Comparison of ENCODE assay signal across 8 cellular contexts in the genomic region with DNA sequence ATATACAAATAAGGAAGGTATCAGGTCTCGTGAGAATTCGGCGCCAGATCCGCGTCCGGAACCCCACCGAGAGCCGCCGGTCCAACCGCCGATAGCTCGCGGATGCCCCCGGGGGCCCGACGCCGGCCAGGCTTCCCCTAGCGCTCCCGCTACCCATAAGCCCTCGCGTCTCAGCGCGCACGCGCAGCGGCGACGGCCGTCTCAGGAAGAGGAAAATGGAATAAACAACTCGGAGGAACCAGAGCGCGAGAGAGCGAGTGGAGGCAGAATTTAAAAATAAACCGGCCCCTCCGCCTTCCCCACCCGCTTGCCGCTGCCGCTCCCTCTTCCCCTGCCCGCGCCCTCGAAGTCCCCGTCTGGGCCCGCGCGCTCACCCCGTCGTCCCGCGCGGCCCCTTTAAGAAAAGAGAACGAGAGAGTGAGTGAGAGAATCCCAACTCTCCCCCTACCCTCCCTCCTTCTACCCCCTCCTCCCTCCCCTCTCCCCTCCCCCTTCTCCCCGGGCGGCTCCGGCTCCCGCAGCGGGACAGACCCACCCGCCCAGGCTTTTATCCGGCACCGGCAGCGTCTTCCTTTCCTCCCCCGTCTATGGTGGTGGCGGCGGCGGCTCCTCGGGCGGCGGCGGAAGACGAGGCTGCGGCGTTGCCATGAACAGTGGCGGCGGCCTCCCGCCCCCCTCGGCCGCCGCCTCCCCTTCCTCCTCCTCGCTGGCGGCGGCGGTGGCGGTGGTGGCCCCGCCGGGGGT. TPM values are rescaled to one million over a fixed set of nuclear protein-coding genes. Genes with fewer than 3 reads are reported as not detected.
DNase-seq lines count a peak whose midpoint lies in the region; ATAC-seq, FAIRE-seq and TF ChIP-seq lines count a peak whose summit lies in the region.

PAN3 (plus strand) TSS at position 534 of the 744 bp plus-strand sequence; CDS start at position 647, 113 bp downstream.

- H3K4me1 ChIP-seq in iPS-20b (ENCODE audit: insufficient read depth, low read length) (peaks cover 15% of the 10 kb centered on the region), small intestine (ENCODE audit: control insufficient read depth in 2 of 2, insufficient read depth in 1 of 2, low read depth in 1 of 2, low read length in 1 of 2) (peaks cover 0 to 3% of the 10 kb centered on the region in 2 donors)

- FAIRE-seq in small intestine (lab: Jason Lieb, UNC): no peak

- peak; percentile 16; the same call in 1 of the 2 replicates for TF ChIP-seq CTCF in VCaP (conservative IDR thresholded peaks at IDR 0.05)

- H3K9ac ChIP-seq in iPS-20b (ENCODE audit: low read depth, low read length): peak within 1 kb of the TSS; percentile 92

- no peaks in the 10 kb centered on the region for H3K9me3 ChIP-seq in iPS-20b (ENCODE audit: insufficient read depth, low read depth, low read length)
- no peaks in the 10 kb centered on the region for H3K9me3 ChIP-seq in small intestine (ENCODE audit: control insufficient read depth, low read depth)

- DNase-seq in 8988T: peak; percentile 70
- peak; percentile 75 for DNase-seq in NCI-H2196 (lab: John Stamatoyannopoulos, UW; ENCODE audit: unreplicated experiment)
- peak; percentile 58 to 90 for DNase-seq in T47D (ENCODE audit: low read depth in 1 of 2, low spot score in 1 of 2)
- peak; percentile 89 for DNase-seq in small intestine

- in situ Hi-C loops in T47D (cut with HindIII; ENCODE audit: low pct_unique_long_range_greater_than_20kb, low sequenced_read_pairs): no loop called here

- H3K36me3 ChIP-seq in iPS-20b (ENCODE audit: insufficient read depth, low read depth, low read length): no peaks in the 10 kb centered on the region
- no peaks in the 10 kb centered on the region for H3K36me3 ChIP-seq in small intestine (ENCODE audit: control insufficient read depth in 2 of 2, insufficient read depth in 2 of 2, low read length in 2 of 2)

- peak within 1 kb of the TSS; percentile 82 for H3K4me3 ChIP-seq in iPS-20b (ENCODE audit: low read length)
- peak within 1 kb of the TSS; percentile 98 for H3K4me3 ChIP-seq in small intestine (ENCODE audit: low read depth in 1 of 2, low read length in 2 of 2)

- H3K27me3 ChIP-seq in iPS-20b (ENCODE audit: insufficient read depth, low read length): no peaks in the 10 kb centered on the region
- no peaks in the 10 kb centered on the region for H3K27me3 ChIP-seq in small intestine (ENCODE audit: control insufficient read depth in 2 of 2, insufficient read depth in 2 of 2, low read length in 2 of 2)

- 0 to 1% (median 0%) methylated on average over 60 to 84 of the region's 84 CpGs for WGBS in small intestine, 3 donors

- ATAC-seq in GM18517 (IDR thresholded peaks at IDR 0.05; ENCODE audit: unreplicated experiment): peak; percentile 45
- peak; percentile 57 for ATAC-seq in HG03039 (IDR thresholded peaks at IDR 0.05; ENCODE audit: unreplicated experiment)

- H3K27ac ChIP-seq in VCaP (peak within 1 kb of the TSS; percentile 95), iPS-20b (ENCODE audit: low read length) (peak within 1 kb of the TSS; percentile 10), small intestine (ENCODE audit: low read depth in 1 of 2, low read length in 1 of 2) (peak within 1 kb of the TSS; percentile 98 to 100)

RNA-seq across cellular contexts. Expression of gene PAN3, which starts in this region (rescaled TPM):
- polyA plus RNA-seq in small intestine: 10 to 100 TPM in 1 of 3 donors, 1 to 10 TPM in 2; 7.8 to 13.2 (median 8.0) TPM

Comparison
In these comparisons a context has a peak if more than half of its experiments do, and no peak if none do; other contexts are left out.
1. Peak in every context shown above with its lines: DNase-seq, ATAC-seq, H3K4me3 ChIP-seq and H3K27ac ChIP-seq.
2. H3K27ac ChIP-seq: peak in every context shown above with its lines; median percentile 99 in small intestine; 95 in VCaP; 10 in iPS-20b.